8 cellular contexts compared by ENCODE assay signal in genomic region chr11:104163100-104164027, GRCh38. TPM values are rescaled to one million over a fixed set of nuclear protein-coding genes. Genes with fewer than 3 reads are reported as not detected.
DNase-seq lines count a peak whose midpoint lies in the region; ATAC-seq and TF ChIP-seq lines count a peak whose summit lies in the region.

No MANE protein-coding gene starts in this region.

- H3K27me3 ChIP-seq in HUES64 (ENCODE audit: insufficient read depth, low read length) (no peaks in the 10 kb centered on the region), body of pancreas (no peaks in the 10 kb centered on the region)

- DNase-seq in NCI-H748 (lab: John Stamatoyannopoulos, UW; ENCODE audit: unreplicated experiment) (peak; percentile 21), NCI-H748 treated with DMSO at 0.1 percent for 48 hours (lab: John Stamatoyannopoulos, UW) (no peak), body of pancreas (peak; percentile 40 to 62 (median 47)), iris pigment epithelial cell (ENCODE audit: low read depth) (peak; percentile 54)
- no peak for DNase-seq in stimulated activated naive CD8-positive, alpha-beta T cell treated with anti-CD3 and anti-CD28 coated beads, Interleukin-15, amount 100 ng/mL, for 72 hours
- DNase-seq in stimulated activated CD4-positive, alpha-beta T cell treated with anti-CD3 and anti-CD28 coated beads, Interleukin-1b, Interleukin-23, amount 100 ng/mL, for 48 hours = no peak

- H3K4me3 ChIP-seq in HUES64 (ENCODE audit: low read length) = peak overlapping the region; percentile 77
- peak overlapping the region; percentile 49 to 86 for H3K4me3 ChIP-seq in body of pancreas

- 4% methylated on average over 34 of the region's 38 CpGs for WGBS in HUES64
- 1 to 2% methylated on average over 29 to 38 of the region's 38 CpGs for WGBS in body of pancreas, 2 donors

- H3K4me3 Mint-ChIP-seq in stimulated activated naive CD8-positive, alpha-beta T cell treated with anti-CD3 and anti-CD28 coated beads, Interleukin-15, amount 100 ng/mL, for 72 hours = peak overlapping the region; percentile 65 to 78

- H3K9me3 Mint-ChIP-seq in stimulated activated naive CD8-positive, alpha-beta T cell treated with anti-CD3 and anti-CD28 coated beads, Interleukin-15, amount 100 ng/mL, for 72 hours = no peaks in the 10 kb centered on the region

- peaks cover 8% of the 10 kb centered on the region for H3K4me1 Mint-ChIP-seq in stimulated activated naive CD8-positive, alpha-beta T cell treated with anti-CD3 and anti-CD28 coated beads, Interleukin-15, amount 100 ng/mL, for 72 hours

- TF ChIP-seq POLR2A in body of pancreas (IDR thresholded peaks at IDR 0.05) = no peak

- intact Hi-C loops in body of pancreas (cut with DNase I) = no loop called here

- ATAC-seq in body of pancreas (peak; percentile 33), HG03432 (IDR thresholded peaks at IDR 0.05; ENCODE audit: unreplicated experiment) (no peak)
- ATAC-seq in stimulated activated naive CD8-positive, alpha-beta T cell treated with anti-CD3 and anti-CD28 coated beads, Interleukin-15, amount 100 ng/mL, for 72 hours = no peak

- no peaks in the 10 kb centered on the region for H3K9me3 ChIP-seq in HUES64 (ENCODE audit: insufficient read depth, low read depth, low read length)
- no peaks in the 10 kb centered on the region for H3K9me3 ChIP-seq in body of pancreas

- H3K27ac ChIP-seq in HUES64 (ENCODE audit: low read depth, low read length) (peak overlapping the region; percentile 59; the same call in 1 of the 2 replicates), body of pancreas (peak overlapping the region; percentile 30 to 85 (median 72))

- no peaks in the 10 kb centered on the region for H3K36me3 ChIP-seq in HUES64 (ENCODE audit: insufficient read depth, low read length)
- H3K36me3 ChIP-seq in body of pancreas (replicated peaks in 1 of 2; ENCODE audit: insufficient read depth in 1 of 2, low read depth in 2 of 2) = no peaks in the 10 kb centered on the region

- peaks cover 40% of the 10 kb centered on the region for H3K27me3 Mint-ChIP-seq in stimulated activated naive CD8-positive, alpha-beta T cell treated with anti-CD3 and anti-CD28 coated beads, Interleukin-15, amount 100 ng/mL, for 72 hours

- peaks cover 8% of the 10 kb centered on the region; the same call in 1 of the 2 replicates for H3K4me1 ChIP-seq in HUES64 (ENCODE audit: insufficient read depth, low read length)
- H3K4me1 ChIP-seq in body of pancreas = peaks cover 18% of the 10 kb centered on the region

- TF ChIP-seq CTCF in body of pancreas (IDR thresholded peaks at IDR 0.05) = peak in 2 of 7 experiments; percentile 1 to 4

- peak overlapping the region; percentile 46 for H3K9ac ChIP-seq in HUES64 (ENCODE audit: low read depth, low read length)

- H3K27ac Mint-ChIP-seq in stimulated activated naive CD8-positive, alpha-beta T cell treated with anti-CD3 and anti-CD28 coated beads, Interleukin-15, amount 100 ng/mL, for 72 hours = no peak overlapping the region

RNA-seq across cellular contexts. Expression of gene PDGFD, which starts 0.6 kb away (rescaled TPM):
- 2.9 TPM for polyA plus RNA-seq in HUES64 (2013, experiment 1 of 2)
- 4.0 TPM for polyA plus RNA-seq in HUES64 (2013, experiment 2 of 2)
- 10 to 100 TPM; 26.7 to 43.1 TPM for total RNA-seq in body of pancreas

Comparison
In these comparisons a context has a peak if more than half of its experiments do, and no peak if none do; other contexts are left out.
1. DNase-seq: peak in NCI-H748 (single experiment), body of pancreas (4 of 4) and iris pigment epithelial cell (single experiment); none in NCI-H748 treated with DMSO at 0.1 percent for 48 hours (single experiment), stimulated activated naive CD8-positive, alpha-beta T cell treated with anti-CD3 and anti-CD28 coated beads, Interleukin-15, amount 100 ng/mL, for 72 hours (0 of 2) and stimulated activated CD4-positive, alpha-beta T cell treated with anti-CD3 and anti-CD28 coated beads, Interleukin-1b, Interleukin-23, amount 100 ng/mL, for 48 hours (single experiment).